ENCODE assay signal across 11 cellular contexts in the genomic region with DNA sequence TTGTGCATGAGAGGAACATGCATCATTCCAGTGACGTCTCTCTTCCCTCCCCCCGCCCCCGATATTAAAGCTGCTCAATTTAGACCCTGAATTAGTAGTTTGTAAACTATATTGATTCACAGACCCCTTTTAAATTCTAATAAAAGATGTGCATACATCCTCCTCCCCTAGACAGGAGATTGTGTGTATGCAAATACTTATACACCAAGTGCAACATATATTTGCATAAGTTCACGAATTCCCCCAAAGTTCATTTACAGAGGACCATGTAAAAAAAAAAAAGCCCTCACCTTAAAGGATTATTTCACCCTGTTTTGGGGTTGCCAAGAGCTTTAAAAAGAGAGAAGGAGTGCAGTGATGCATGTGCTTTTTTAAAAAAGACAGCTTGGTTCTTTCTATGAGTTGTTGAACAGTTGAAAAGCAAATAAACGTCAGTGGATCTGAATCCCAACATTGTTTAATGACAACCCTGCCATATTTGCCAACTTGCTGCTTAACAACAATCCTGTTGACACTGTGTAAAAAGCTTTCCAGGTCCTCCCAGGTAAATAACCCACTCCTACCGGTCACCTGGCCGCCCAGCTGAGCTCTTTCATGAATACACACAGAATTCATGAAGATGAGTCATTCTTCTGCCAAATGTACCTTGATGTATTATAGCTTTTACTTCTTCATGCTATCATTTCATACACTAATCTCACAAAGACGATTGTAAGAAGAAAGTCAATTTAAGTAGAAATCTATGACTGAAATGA.
DNase-seq lines count a peak whose midpoint lies in the region; FAIRE-seq and TF ChIP-seq lines count a peak whose summit lies in the region.
"Had no signal": no experiment of that assay in that cellular context is flagged by ENCODE, and none has a peak within 500 bp of the region (broad histone marks: within the 10 kb centered on the region; RNA-seq: fewer than 3 reads in every experiment).

No MANE protein-coding gene starts in this region.

- H3K23ac ChIP-seq in H1 (ENCODE audit: insufficient read length), result no peak overlapping the region

- TF ChIP-seq CTCF in H1 (IDR thresholded peaks at IDR 0.05; ENCODE audit: control extremely low read depth in 1 of 3, insufficient read depth in 1 of 3, low read depth in 1 of 3, low read length in 3 of 3), result no peak
- TF ChIP-seq CTCF in parathyroid adenoma (IDR thresholded peaks at IDR 0.05), result no peak
- no peak for TF ChIP-seq CTCF in GM20000 (IDR thresholded peaks at IDR 0.05; ENCODE audit: extremely low read depth, missing control alignments)

- no peak for TF ChIP-seq RAD21 in H1 (IDR thresholded peaks at IDR 0.05 in 1 of 2, conservative IDR thresholded peaks at IDR 0.05 in 1 of 2; ENCODE audit: low read depth in 2 of 2, low read length in 2 of 2)

- no peak overlapping the region for H2BK15ac ChIP-seq in H1 (ENCODE audit: low read length)

- POLR2A ChIA-PET in H1 (lab: Charles Lee; ENCODE audit: partially characterized antibody), result interaction anchor here (0.6 kb wide), 1 partner anchor 1438 kb away, joined by 3 read pairs; no protein-coding TSS in a partner anchor

- H3K18ac ChIP-seq in H1 (ENCODE audit: extremely low read depth, low read length), result no peak overlapping the region

- peak overlapping the region; percentile 69; the same call in 1 of the 2 replicates for H2BK12ac ChIP-seq in H1 (ENCODE audit: low read depth, low read length)

- H3K14ac ChIP-seq in H1 (ENCODE audit: insufficient read length), result no peak overlapping the region

- peak; percentile 37 for DNase-seq in HPDE6-E6E7 (ENCODE audit: extremely low spot score)
- DNase-seq in NCI-H2196 (lab: John Stamatoyannopoulos, UW; ENCODE audit: unreplicated experiment), result peak; percentile 89
- DNase-seq in H1 (ENCODE audit: low read depth in 1 of 2, low spot score in 2 of 2), result no peak
- no peak for DNase-seq in Ammon's horn (ENCODE audit: low spot score)
- no peak for DNase-seq in G401 (ENCODE audit: low spot score)
- no peak for DNase-seq in SW 1271 (lab: John Stamatoyannopoulos, UW)
- DNase-seq in GM20000 (ENCODE audit: low spot score), result no peak
- DNase-seq: activated CD8-positive, alpha-beta memory T cell treated with anti-CD3 and anti-CD28 coated beads, Interleukin-2, amount 50 U/mL, for 4 hours; MV-4-11 had no signal

- CTCF ChIA-PET in H1 (lab: Charles Lee; ENCODE audit: partially characterized antibody), result interaction anchor here (0.9 to 1.5 kb wide), 3 partner anchors 13 to 209 kb away, joined by 3 to 4 read pairs (median 4); no protein-coding TSS in a partner anchor

- no peak overlapping the region for H3K9ac ChIP-seq in H1 (replicated peaks in 1 of 4; ENCODE audit: extremely low read depth in 1 of 4, low read depth in 3 of 4, low read length in 3 of 4)
- no peak overlapping the region for H3K9ac ChIP-seq in parathyroid adenoma

- FAIRE-seq in H1 (lab: Jason Lieb, UNC), result no peak

- TF ChIP-seq POLR2A in H1 (IDR thresholded peaks at IDR 0.05; ENCODE audit: control extremely low read depth in 1 of 2, low read depth in 2 of 2, low read length in 2 of 2), result no peak

- H3K4me2 ChIP-seq in H1 (ENCODE audit: insufficient read depth in 1 of 2, low read depth in 2 of 2, low read length in 2 of 2), result no peak overlapping the region
- H3K4me2 ChIP-seq in parathyroid adenoma (ENCODE audit: low read length), result no peak overlapping the region

- H3K56ac ChIP-seq in H1 (replicated peaks; ENCODE audit: insufficient read length, low read depth, low read length), result no peak overlapping the region

- no peak overlapping the region for H2BK20ac ChIP-seq in H1 (ENCODE audit: low read length)

- no peak overlapping the region for H2AK5ac ChIP-seq in H1 (ENCODE audit: low read depth, low read length)

- H2AFZ ChIP-seq in H1 (ENCODE audit: low read length) (no peak overlapping the region), parathyroid adenoma (peak overlapping the region; percentile 31)

- H3K9me3 ChIP-seq in H1 (ENCODE audit: insufficient read depth in 2 of 2, low read depth in 1 of 2, low read length in 1 of 2) (no peaks in the 10 kb centered on the region), parathyroid adenoma (ENCODE audit: control insufficient read depth, low read length) (no peaks in the 10 kb centered on the region)
- H3K9me3 ChIP-seq: ascending aorta had no signal

- H2BK120ac ChIP-seq in H1 (replicated peaks; ENCODE audit: low read depth, low read length), result no peak overlapping the region

- H3K79me1 ChIP-seq in H1 (ENCODE audit: low read depth, low read length), result no peaks in the 10 kb centered on the region

- peaks cover 2 to 14% (median 6%) of the 10 kb centered on the region in 4 experiments; a peak in 6 of 7 replicates for H3K4me1 ChIP-seq in H1 (replicated peaks in 1 of 4; ENCODE audit: control insufficient read depth in 3 of 4, insufficient read depth in 4 of 4, low read length in 3 of 4)
- H3K4me1 ChIP-seq in parathyroid adenoma, result peaks cover 6% of the 10 kb centered on the region

- no peaks in the 10 kb centered on the region for H3K23me2 ChIP-seq in H1 (ENCODE audit: low read depth, low read length)

- no peak overlapping the region for H4K91ac ChIP-seq in H1 (replicated peaks; ENCODE audit: insufficient read length, low read length)

- no peaks in the 10 kb centered on the region for H3K27me3 ChIP-seq in H1 (replicated peaks in 1 of 4; ENCODE audit: control insufficient read depth in 3 of 4, extremely low read depth in 1 of 4, insufficient read depth in 3 of 4, low read length in 3 of 4)
- no peaks in the 10 kb centered on the region for H3K27me3 ChIP-seq in parathyroid adenoma (ENCODE audit: control insufficient read depth, insufficient read depth, low read length)
- H3K27me3 ChIP-seq: ascending aorta had no signal

- H3K4me3 ChIP-seq in H1 (ENCODE audit: extremely low read depth in 1 of 4, insufficient read depth in 2 of 4, low read depth in 3 of 4, low read length in 4 of 4) (peak overlapping the region in 1 of 4 experiments; percentile 22; a peak in 1 of 8 replicates), parathyroid adenoma (ENCODE audit: low read depth, low read length) (no peak overlapping the region)
- H3K4me3 ChIP-seq: ascending aorta had no signal

- no peaks in the 10 kb centered on the region for H3K36me3 ChIP-seq in H1 (ENCODE audit: control insufficient read depth in 2 of 4, insufficient read depth in 4 of 4, low read length in 3 of 4)
- H3K36me3 ChIP-seq in parathyroid adenoma (ENCODE audit: control insufficient read depth, insufficient read depth, low read length), result no peaks in the 10 kb centered on the region
- H3K36me3 ChIP-seq: ascending aorta had no signal

- H3K4ac ChIP-seq in H1 (replicated peaks; ENCODE audit: insufficient read length, low read depth, low read length), result no peak overlapping the region

- in situ Hi-C loops in G401 (cut with HindIII; ENCODE audit: low sequenced_read_pairs), result no loop called here

- no peak overlapping the region for H4K5ac ChIP-seq in H1 (ENCODE audit: insufficient read length, low read depth, low read length)

- H4K8ac ChIP-seq in H1 (ENCODE audit: extremely low read depth, insufficient read depth, low read length), result no peak overlapping the region

- H2BK5ac ChIP-seq in H1 (ENCODE audit: low read depth, low read length), result no peak overlapping the region

- H3K27ac ChIP-seq in H1 (ENCODE audit: low read depth, low read length) (no peak overlapping the region), parathyroid adenoma (no peak overlapping the region)

- WGBS in H1 (ENCODE audit: extremely low coverage in 1 of 2, insufficient coverage in 1 of 2, insufficient read length in 1 of 2, insufficient replicate concordance in 2 of 2, low coverage in 1 of 2, low lambda C conversion rate in 2 of 2, missing lambda C conversion rate in 1 of 2), 2 experiments, result 55% methylated on average over 8 of the region's 8 CpGs; no CpG with 5 or more reads in 1 of the 2 experiments

- TF ChIP-seq EP300 in H1 (IDR thresholded peaks at IDR 0.05; ENCODE audit: borderline replicate concordance in 1 of 2, low read depth in 2 of 2, low read length in 2 of 2), result no peak

- H4K20me1 ChIP-seq in H1 (replicated peaks in 1 of 2; ENCODE audit: control insufficient read depth in 1 of 2, insufficient read depth in 2 of 2, low read length in 2 of 2), result no peaks in the 10 kb centered on the region

- no peaks in the 10 kb centered on the region for H3K79me2 ChIP-seq in H1 (ENCODE audit: control insufficient read depth in 1 of 2, insufficient read depth in 2 of 2, low read length in 2 of 2)
- H3K79me2 ChIP-seq in parathyroid adenoma, result no peaks in the 10 kb centered on the region

TF ChIP-seq in H1, 55 proteins besides CTCF, POLR2A, EP300 and RAD21:
- TF ChIP-seq JUND (IDR thresholded peaks at IDR 0.05; ENCODE audit: low read length) (peak; percentile 74; the same call in 1 of the 2 replicates), TCF12 (IDR thresholded peaks at IDR 0.05; ENCODE audit: low read depth, low read length) (no peak), SP4 (IDR thresholded peaks at IDR 0.05; ENCODE audit: low read length) (no peak), NANOG (IDR thresholded peaks at IDR 0.05; ENCODE audit: insufficient read depth, low read depth, low read length, poor library complexity, severe bottlenecking) (no peak), GABPA (IDR thresholded peaks at IDR 0.05; ENCODE audit: borderline replicate concordance, insufficient read depth, low read length) (no peak)
- TF ChIP-seq, protein P1, sequence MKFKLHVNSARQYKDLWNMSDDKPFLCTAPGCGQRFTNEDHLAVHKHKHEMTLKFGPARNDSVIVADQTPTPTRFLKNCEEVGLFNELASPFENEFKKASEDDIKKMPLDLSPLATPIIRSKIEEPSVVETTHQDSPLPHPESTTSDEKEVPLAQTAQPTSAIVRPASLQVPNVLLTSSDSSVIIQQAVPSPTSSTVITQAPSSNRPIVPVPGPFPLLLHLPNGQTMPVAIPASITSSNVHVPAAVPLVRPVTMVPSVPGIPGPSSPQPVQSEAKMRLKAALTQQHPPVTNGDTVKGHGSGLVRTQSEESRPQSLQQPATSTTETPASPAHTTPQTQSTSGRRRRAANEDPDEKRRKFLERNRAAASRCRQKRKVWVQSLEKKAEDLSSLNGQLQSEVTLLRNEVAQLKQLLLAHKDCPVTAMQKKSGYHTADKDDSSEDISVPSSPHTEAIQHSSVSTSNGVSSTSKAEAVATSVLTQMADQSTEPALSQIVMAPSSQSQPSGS (IDR thresholded peaks at IDR 0.05; ENCODE audit: low read length), result no peak
- TF ChIP-seq, protein P2, sequence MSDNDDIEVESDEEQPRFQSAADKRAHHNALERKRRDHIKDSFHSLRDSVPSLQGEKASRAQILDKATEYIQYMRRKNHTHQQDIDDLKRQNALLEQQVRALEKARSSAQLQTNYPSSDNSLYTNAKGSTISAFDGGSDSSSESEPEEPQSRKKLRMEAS (IDR thresholded peaks at IDR 0.05), result no peak

Comparison
In these comparisons a context has a peak if more than half of its experiments do, and no peak if none do; other contexts are left out.
1. DNase-seq: peak in HPDE6-E6E7 (single experiment) and NCI-H2196 (single experiment); none in H1 (0 of 2), Ammon's horn (single experiment), G401 (single experiment), SW 1271 (0 of 2) and GM20000 (single experiment).